1 cellular context compared by ENCODE assay signal in the genomic region with DNA sequence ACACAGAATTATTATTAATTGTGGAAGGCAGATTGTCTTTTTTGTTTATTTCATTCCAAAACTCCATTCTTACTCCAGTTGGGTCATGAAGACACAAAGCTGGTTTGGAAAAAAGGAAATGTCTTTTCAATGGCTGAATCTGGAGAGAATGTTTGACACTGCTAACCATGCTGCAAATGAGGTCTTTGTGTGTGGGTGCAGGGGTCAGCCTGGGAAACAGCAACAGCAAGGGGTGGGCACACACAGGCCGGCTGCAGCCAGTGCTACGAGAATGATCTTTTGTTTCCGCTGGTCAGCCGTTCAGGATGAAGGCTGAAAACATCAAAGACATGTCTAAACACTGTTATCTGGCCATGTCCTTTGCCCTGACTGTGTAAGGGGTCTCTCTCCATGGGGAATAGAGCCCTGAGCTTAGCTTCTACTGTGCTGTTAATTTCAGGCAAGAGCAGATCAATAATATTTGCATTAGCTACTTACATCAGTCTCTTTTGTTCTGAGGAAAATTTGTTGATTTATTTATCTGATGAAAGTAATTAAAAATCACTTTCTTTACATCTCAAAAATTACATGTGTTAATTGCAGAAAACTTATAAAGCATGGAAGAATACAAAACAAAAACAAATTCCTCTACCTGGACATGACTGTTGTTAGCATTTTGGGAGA.
TF ChIP-seq lines count a peak whose summit lies in the region.

No MANE protein-coding gene starts in this region.

TF ChIP-seq in HepG2, 621 proteins besides CTCF, POLR2A, EP300 and RAD21 (continued from another document and continues in another):
- TF ChIP-seq, protein P1, sequence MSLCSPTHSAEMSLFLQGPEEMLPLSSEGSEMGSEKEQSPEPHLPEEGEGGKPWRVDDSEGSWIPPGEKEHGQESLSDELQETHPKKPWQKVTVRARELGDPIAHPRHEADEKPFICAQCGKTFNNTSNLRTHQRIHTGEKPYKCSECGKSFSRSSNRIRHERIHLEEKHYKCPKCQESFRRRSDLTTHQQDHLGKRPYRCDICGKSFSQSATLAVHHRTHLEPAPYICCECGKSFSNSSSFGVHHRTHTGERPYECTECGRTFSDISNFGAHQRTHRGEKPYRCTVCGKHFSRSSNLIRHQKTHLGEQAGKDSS (CRISPR knock-in tag; IDR thresholded peaks at IDR 0.05; ENCODE audit: borderline replicate concordance, low read depth): peak; percentile 91
- TF ChIP-seq ISX (CRISPR knock-in tag; conservative IDR thresholded peaks at IDR 0.05) (no peak), MYC (CRISPR knock-in tag; IDR thresholded peaks at IDR 0.05; ENCODE audit: borderline replicate concordance) (peak; percentile 95), SOX13 (IDR thresholded peaks at IDR 0.05) (peak; percentile 99), SOX13 (CRISPR knock-in tag; conservative IDR thresholded peaks at IDR 0.05 in 1 of 2, IDR thresholded peaks at IDR 0.05 in 1 of 2) (peak in 1 of 2 experiments; percentile 100; a peak in 2 of 4 replicates), ZNF775 (CRISPR knock-in tag; IDR thresholded peaks at IDR 0.05; ENCODE audit: borderline replicate concordance) (0 out of 2 replicates have a peak, but pooled peaks have one; percentile 71), ZNF136 (CRISPR knock-in tag; IDR thresholded peaks at IDR 0.05; ENCODE audit: low read depth) (peak; percentile 64; the same call in 1 of the 2 replicates), ZNF749 (CRISPR knock-in tag; IDR thresholded peaks at IDR 0.05; ENCODE audit: borderline replicate concordance) (no peak; the same call in 1 of the 2 replicates), SIN3A (IDR thresholded peaks at IDR 0.05; ENCODE audit: borderline replicate concordance, low read depth, low read length) (peak; percentile 96), ZC3H13 (CRISPR knock-in tag; IDR thresholded peaks at IDR 0.05) (no peak), CCDC6 (CRISPR knock-in tag; IDR thresholded peaks at IDR 0.05) (peak; percentile 83; the same call in 1 of the 2 replicates), FOSL1 (CRISPR knock-in tag; IDR thresholded peaks at IDR 0.05; ENCODE audit: borderline replicate concordance) (no peak), ZNF326 (CRISPR knock-in tag; IDR thresholded peaks at IDR 0.05; ENCODE audit: borderline replicate concordance) (no peak), ZSCAN21 (CRISPR knock-in tag; IDR thresholded peaks at IDR 0.05; ENCODE audit: borderline replicate concordance) (peak; percentile 77; the same call in 1 of the 2 replicates), NAIF1 (CRISPR knock-in tag; IDR thresholded peaks at IDR 0.05; ENCODE audit: borderline replicate concordance) (peak; percentile 89), GTF3A (CRISPR knock-in tag; conservative IDR thresholded peaks at IDR 0.05) (no peak; the same call in 1 of the 2 replicates), ZBTB38 (CRISPR knock-in tag; IDR thresholded peaks at IDR 0.05) (peak; percentile 97), GABPA (IDR thresholded peaks at IDR 0.05; ENCODE audit: low read depth, low read length) (no peak), GABPA (CRISPR knock-in tag; IDR thresholded peaks at IDR 0.05; ENCODE audit: low read depth) (peak; percentile 75), ZNF768 (CRISPR knock-in tag; IDR thresholded peaks at IDR 0.05) (peak; percentile 66), DMAP1 (CRISPR knock-in tag; IDR thresholded peaks at IDR 0.05) (peak; percentile 91), ZNF644 (CRISPR knock-in tag; IDR thresholded peaks at IDR 0.05; ENCODE audit: low read depth) (peak; percentile 87), ZNF230 (CRISPR knock-in tag; IDR thresholded peaks at IDR 0.05) (peak; percentile 90), ZNF7 (CRISPR knock-in tag; IDR thresholded peaks at IDR 0.05) (peak; percentile 83), SATB2 (CRISPR knock-in tag; IDR thresholded peaks at IDR 0.05) (peak; percentile 35; the same call in 1 of the 2 replicates), HOXA9 (CRISPR knock-in tag; IDR thresholded peaks at IDR 0.05; ENCODE audit: borderline replicate concordance) (no peak), NKX3-1 (CRISPR knock-in tag; IDR thresholded peaks at IDR 0.05) (0 out of 2 replicates have a peak, but pooled peaks have one; percentile 43), ZNF333 (CRISPR knock-in tag; IDR thresholded peaks at IDR 0.05; ENCODE audit: borderline replicate concordance) (no peak), BHLHE40 (IDR thresholded peaks at IDR 0.05; ENCODE audit: low read length) (peak; percentile 84), SMAD9 (CRISPR knock-in tag; IDR thresholded peaks at IDR 0.05) (no peak), NR3C1 (CRISPR knock-in tag; IDR thresholded peaks at IDR 0.05) (no peak), HDAC2 (CRISPR knock-in tag; IDR thresholded peaks at IDR 0.05) (peak; percentile 99), HES4 (CRISPR knock-in tag; IDR thresholded peaks at IDR 0.05; ENCODE audit: borderline replicate concordance) (no peak), MATR3 (CRISPR knock-in tag; IDR thresholded peaks at IDR 0.05) (no peak), ZNF24 (IDR thresholded peaks at IDR 0.05) (0 out of 2 replicates have a peak, but pooled peaks have one; percentile 30), NR2F6 (IDR thresholded peaks at IDR 0.05) (peak; percentile 97), NR2F6 (CRISPR knock-in tag; IDR thresholded peaks at IDR 0.05) (peak; percentile 97), CHD4 (IDR thresholded peaks at IDR 0.05; ENCODE audit: borderline replicate concordance, low read length) (peak; percentile 88; the same call in 1 of the 2 replicates)
- TF ChIP-seq, protein P2, sequence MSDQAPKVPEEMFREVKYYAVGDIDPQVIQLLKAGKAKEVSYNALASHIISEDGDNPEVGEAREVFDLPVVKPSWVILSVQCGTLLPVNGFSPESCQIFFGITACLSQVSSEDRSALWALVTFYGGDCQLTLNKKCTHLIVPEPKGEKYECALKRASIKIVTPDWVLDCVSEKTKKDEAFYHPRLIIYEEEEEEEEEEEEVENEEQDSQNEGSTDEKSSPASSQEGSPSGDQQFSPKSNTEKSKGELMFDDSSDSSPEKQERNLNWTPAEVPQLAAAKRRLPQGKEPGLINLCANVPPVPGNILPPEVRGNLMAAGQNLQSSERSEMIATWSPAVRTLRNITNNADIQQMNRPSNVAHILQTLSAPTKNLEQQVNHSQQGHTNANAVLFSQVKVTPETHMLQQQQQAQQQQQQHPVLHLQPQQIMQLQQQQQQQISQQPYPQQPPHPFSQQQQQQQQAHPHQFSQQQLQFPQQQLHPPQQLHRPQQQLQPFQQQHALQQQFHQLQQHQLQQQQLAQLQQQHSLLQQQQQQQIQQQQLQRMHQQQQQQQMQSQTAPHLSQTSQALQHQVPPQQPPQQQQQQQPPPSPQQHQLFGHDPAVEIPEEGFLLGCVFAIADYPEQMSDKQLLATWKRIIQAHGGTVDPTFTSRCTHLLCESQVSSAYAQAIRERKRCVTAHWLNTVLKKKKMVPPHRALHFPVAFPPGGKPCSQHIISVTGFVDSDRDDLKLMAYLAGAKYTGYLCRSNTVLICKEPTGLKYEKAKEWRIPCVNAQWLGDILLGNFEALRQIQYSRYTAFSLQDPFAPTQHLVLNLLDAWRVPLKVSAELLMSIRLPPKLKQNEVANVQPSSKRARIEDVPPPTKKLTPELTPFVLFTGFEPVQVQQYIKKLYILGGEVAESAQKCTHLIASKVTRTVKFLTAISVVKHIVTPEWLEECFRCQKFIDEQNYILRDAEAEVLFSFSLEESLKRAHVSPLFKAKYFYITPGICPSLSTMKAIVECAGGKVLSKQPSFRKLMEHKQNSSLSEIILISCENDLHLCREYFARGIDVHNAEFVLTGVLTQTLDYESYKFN (CRISPR knock-in tag; conservative IDR thresholded peaks at IDR 0.05): peak; percentile 100
- TF ChIP-seq, protein P3, sequence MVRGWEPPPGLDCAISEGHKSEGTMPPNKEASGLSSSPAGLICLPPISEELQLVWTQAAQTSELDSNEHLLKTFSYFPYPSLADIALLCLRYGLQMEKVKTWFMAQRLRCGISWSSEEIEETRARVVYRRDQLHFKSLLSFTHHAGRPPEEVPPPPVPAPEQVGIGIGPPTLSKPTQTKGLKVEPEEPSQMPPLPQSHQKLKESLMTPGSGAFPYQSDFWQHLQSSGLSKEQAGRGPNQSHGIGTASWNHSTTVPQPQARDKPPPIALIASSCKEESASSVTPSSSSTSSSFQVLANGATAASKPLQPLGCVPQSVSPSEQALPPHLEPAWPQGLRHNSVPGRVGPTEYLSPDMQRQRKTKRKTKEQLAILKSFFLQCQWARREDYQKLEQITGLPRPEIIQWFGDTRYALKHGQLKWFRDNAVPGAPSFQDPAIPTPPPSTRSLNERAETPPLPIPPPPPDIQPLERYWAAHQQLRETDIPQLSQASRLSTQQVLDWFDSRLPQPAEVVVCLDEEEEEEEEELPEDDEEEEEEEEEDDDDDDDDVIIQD (CRISPR knock-in tag; IDR thresholded peaks at IDR 0.05; ENCODE audit: low read depth): peak; percentile 85
- TF ChIP-seq, protein P4, sequence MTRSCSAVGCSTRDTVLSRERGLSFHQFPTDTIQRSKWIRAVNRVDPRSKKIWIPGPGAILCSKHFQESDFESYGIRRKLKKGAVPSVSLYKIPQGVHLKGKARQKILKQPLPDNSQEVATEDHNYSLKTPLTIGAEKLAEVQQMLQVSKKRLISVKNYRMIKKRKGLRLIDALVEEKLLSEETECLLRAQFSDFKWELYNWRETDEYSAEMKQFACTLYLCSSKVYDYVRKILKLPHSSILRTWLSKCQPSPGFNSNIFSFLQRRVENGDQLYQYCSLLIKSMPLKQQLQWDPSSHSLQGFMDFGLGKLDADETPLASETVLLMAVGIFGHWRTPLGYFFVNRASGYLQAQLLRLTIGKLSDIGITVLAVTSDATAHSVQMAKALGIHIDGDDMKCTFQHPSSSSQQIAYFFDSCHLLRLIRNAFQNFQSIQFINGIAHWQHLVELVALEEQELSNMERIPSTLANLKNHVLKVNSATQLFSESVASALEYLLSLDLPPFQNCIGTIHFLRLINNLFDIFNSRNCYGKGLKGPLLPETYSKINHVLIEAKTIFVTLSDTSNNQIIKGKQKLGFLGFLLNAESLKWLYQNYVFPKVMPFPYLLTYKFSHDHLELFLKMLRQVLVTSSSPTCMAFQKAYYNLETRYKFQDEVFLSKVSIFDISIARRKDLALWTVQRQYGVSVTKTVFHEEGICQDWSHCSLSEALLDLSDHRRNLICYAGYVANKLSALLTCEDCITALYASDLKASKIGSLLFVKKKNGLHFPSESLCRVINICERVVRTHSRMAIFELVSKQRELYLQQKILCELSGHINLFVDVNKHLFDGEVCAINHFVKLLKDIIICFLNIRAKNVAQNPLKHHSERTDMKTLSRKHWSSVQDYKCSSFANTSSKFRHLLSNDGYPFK (CRISPR knock-in tag; IDR thresholded peaks at IDR 0.05; ENCODE audit: borderline replicate concordance): peak; percentile 34; the same call in 1 of the 2 replicates
- TF ChIP-seq, protein P5, sequence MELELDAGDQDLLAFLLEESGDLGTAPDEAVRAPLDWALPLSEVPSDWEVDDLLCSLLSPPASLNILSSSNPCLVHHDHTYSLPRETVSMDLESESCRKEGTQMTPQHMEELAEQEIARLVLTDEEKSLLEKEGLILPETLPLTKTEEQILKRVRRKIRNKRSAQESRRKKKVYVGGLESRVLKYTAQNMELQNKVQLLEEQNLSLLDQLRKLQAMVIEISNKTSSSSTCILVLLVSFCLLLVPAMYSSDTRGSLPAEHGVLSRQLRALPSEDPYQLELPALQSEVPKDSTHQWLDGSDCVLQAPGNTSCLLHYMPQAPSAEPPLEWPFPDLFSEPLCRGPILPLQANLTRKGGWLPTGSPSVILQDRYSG (CRISPR knock-in tag; IDR thresholded peaks at IDR 0.05): 0 out of 2 replicates have a peak, but pooled peaks have one; percentile 23
- TF ChIP-seq, protein P6, sequence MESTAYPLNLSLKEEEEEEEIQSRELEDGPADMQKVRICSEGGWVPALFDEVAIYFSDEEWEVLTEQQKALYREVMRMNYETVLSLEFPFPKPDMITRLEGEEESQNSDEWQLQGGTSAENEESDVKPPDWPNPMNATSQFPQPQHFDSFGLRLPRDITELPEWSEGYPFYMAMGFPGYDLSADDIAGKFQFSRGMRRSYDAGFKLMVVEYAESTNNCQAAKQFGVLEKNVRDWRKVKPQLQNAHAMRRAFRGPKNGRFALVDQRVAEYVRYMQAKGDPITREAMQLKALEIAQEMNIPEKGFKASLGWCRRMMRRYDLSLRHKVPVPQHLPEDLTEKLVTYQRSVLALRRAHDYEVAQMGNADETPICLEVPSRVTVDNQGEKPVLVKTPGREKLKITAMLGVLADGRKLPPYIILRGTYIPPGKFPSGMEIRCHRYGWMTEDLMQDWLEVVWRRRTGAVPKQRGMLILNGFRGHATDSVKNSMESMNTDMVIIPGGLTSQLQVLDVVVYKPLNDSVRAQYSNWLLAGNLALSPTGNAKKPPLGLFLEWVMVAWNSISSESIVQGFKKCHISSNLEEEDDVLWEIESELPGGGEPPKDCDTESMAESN (CRISPR knock-in tag; conservative IDR thresholded peaks at IDR 0.05): peak; percentile 93
- TF ChIP-seq, protein P7, sequence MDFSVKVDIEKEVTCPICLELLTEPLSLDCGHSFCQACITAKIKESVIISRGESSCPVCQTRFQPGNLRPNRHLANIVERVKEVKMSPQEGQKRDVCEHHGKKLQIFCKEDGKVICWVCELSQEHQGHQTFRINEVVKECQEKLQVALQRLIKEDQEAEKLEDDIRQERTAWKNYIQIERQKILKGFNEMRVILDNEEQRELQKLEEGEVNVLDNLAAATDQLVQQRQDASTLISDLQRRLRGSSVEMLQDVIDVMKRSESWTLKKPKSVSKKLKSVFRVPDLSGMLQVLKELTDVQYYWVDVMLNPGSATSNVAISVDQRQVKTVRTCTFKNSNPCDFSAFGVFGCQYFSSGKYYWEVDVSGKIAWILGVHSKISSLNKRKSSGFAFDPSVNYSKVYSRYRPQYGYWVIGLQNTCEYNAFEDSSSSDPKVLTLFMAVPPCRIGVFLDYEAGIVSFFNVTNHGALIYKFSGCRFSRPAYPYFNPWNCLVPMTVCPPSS (IDR thresholded peaks at IDR 0.05): no peak
- TF ChIP-seq, protein P8, sequence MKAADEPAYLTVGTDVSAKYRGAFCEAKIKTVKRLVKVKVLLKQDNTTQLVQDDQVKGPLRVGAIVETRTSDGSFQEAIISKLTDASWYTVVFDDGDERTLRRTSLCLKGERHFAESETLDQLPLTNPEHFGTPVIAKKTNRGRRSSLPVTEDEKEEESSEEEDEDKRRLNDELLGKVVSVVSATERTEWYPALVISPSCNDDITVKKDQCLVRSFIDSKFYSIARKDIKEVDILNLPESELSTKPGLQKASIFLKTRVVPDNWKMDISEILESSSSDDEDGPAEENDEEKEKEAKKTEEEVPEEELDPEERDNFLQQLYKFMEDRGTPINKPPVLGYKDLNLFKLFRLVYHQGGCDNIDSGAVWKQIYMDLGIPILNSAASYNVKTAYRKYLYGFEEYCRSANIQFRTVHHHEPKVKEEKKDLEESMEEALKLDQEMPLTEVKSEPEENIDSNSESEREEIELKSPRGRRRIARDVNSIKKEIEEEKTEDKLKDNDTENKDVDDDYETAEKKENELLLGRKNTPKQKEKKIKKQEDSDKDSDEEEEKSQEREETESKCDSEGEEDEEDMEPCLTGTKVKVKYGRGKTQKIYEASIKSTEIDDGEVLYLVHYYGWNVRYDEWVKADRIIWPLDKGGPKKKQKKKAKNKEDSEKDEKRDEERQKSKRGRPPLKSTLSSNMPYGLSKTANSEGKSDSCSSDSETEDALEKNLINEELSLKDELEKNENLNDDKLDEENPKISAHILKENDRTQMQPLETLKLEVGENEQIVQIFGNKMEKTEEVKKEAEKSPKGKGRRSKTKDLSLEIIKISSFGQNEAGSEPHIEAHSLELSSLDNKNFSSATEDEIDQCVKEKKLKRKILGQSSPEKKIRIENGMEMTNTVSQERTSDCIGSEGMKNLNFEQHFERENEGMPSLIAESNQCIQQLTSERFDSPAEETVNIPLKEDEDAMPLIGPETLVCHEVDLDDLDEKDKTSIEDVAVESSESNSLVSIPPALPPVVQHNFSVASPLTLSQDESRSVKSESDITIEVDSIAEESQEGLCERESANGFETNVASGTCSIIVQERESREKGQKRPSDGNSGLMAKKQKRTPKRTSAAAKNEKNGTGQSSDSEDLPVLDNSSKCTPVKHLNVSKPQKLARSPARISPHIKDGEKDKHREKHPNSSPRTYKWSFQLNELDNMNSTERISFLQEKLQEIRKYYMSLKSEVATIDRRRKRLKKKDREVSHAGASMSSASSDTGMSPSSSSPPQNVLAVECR (CRISPR knock-in tag; IDR thresholded peaks at IDR 0.05; ENCODE audit: borderline replicate concordance): peak; percentile 85; the same call in 1 of the 2 replicates
